Comparison of ENCODE assay signal across 31 cellular contexts in the genomic region with DNA sequence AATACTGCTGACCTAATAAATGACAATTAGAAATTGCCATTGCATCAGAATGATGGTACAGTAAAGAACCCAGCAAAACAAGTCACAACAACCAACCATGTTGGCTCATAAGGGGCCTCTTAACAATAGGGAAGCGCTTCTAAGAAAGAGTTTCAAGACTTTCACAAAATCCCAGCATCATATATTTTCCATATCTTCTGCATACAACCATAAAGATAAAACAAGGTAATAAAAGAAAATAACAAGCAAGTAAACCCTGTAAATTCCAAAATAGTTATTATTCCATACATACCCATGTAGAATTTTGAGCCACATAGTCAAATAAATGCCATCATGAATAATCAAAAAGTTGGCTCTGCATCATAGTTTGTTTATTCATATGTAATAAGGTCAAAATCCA.
"Had no signal": no experiment of that assay in that cellular context is flagged by ENCODE, and none has a peak within 500 bp of the region (broad histone marks: within the 10 kb centered on the region; RNA-seq: fewer than 3 reads in every experiment).

No MANE protein-coding gene starts in this region.

- H3K4me3 ChIP-seq: MG63 had no signal

- H3K36me3 ChIP-seq: MG63 had no signal

- DNase-seq: Karpas-422, Kasumi-1, MG63, MM.1S, MV-4-11, NCI-H1048, NCI-H1092, NCI-H1092 treated with DMSO at 0.1 percent for 48 hours, NCI-H1105, NCI-H1417 treated with DMSO at 0.1 percent for 48 hours, NCI-H1436, NCI-H1436 treated with DMSO at 0.1 percent for 48 hours, NCI-H1694, NCI-H1694 treated with DMSO at 0.1 percent for 48 hours, NCI-H187, NCI-H187 treated with DMSO at 0.1 percent for 48 hours, NCI-H1930, NCI-H2029, NCI-H2029 treated with DMSO at 0.1 percent for 48 hours, NCI-H2081 treated with DMSO at 0.1 percent for 48 hours, NCI-H2107, NCI-H2171, NCI-H2171 treated with DMSO at 0.1 percent for 48 hours, NCI-H2227 treated with DMSO at 0.1 percent for 48 hours, NCI-H226, NCI-H345, NCI-H446, NCI-H446 treated with DMSO at 0.1 percent for 48 hours, NCI-H510A, NCI-H510A treated with DMSO at 0.1 percent for 48 hours, NCI-H524 had no signal

- H3K27me3 ChIP-seq: MG63 had no signal

- H3K9me3 ChIP-seq: MG63 had no signal
